ENCODE assay signal across 8 cellular contexts in the genomic region with DNA sequence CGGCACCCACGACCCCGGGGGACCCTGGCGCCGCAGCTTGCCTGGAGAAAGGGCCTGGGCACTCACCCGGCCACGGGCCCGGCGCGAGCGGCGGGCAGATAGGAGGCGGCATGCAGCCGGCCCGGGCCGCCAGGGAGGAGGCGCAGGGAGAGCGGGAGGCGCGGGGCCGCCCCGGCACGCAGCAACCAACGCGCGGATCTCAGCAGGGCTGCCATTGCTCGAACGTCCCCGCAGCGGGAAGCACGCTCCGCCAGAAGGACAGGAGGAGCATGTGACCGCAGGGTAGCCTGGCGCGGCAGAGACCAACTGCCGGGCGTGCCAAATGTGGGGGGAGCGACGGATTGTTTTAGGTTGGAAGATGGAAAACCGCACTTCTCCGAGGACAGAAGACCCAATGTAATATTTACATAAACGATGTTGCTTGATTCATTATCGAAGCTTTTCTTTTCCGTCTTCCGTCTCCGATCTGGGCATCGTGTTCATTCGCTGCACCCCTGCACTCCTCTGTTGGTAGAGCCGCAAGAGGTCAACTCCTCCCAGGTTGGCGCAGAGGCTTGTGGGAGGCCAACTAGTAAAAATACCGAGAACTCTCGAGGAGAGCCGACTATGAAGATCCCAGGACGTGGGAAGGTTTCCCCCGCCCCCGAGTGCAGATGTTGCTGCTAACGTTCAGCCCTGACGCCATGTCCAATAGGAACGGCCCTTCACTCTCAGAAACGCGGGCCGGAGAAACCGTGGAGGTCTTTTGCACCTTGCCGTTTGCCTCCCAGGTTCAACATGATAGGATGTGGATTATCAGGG. TPM values are rescaled to one million over a fixed set of nuclear protein-coding genes. Genes with fewer than 3 reads are reported as not detected.
DNase-seq lines count a peak whose midpoint lies in the region; ATAC-seq and TF ChIP-seq lines count a peak whose summit lies in the region.

A gene (minus strand): TSS at position 257 of the 801 bp plus-strand sequence. CDS start 42 bp downstream, at position 215.

- H3K9me3 Mint-ChIP-seq in activated T-cell treated with anti-CD3 and anti-CD28 coated beads, Interleukin-2, amount 50 U/mL, for 24 hours: no peaks in the 10 kb centered on the region

- peaks cover 52% of the 10 kb centered on the region for H3K36me3 Mint-ChIP-seq in activated T-cell treated with anti-CD3 and anti-CD28 coated beads, Interleukin-2, amount 50 U/mL, for 24 hours (ENCODE audit: low read depth)

- peak within 1 kb of the TSS; percentile 98 for H3K4me3 ChIP-seq in epithelial cell of proximal tubule (ENCODE audit: low read depth, low read length)

- peak; percentile 86 for ATAC-seq in GM21619 (IDR thresholded peaks at IDR 0.05; ENCODE audit: unreplicated experiment)

- in situ Hi-C loops in KBM-7 (cut with MboI; ENCODE audit: low pct_unique_long_range_greater_than_20kb, low sequenced_read_pairs): no loop called here

- H3K27me3 Mint-ChIP-seq in activated T-cell treated with anti-CD3 and anti-CD28 coated beads, Interleukin-2, amount 50 U/mL, for 24 hours: no peaks in the 10 kb centered on the region

- peak within 1 kb of the TSS; percentile 94 for H3K4me3 Mint-ChIP-seq in activated T-cell treated with anti-CD3 and anti-CD28 coated beads, Interleukin-2, amount 50 U/mL, for 24 hours

- peak within 1 kb of the TSS; percentile 100 for H3K27ac Mint-ChIP-seq in activated T-cell treated with anti-CD3 and anti-CD28 coated beads, Interleukin-2, amount 50 U/mL, for 24 hours

- peaks cover 45% of the 10 kb centered on the region for H3K4me1 Mint-ChIP-seq in activated T-cell treated with anti-CD3 and anti-CD28 coated beads, Interleukin-2, amount 50 U/mL, for 24 hours (ENCODE audit: low read depth)

- no peak for TF ChIP-seq CTCF in epithelial cell of proximal tubule (conservative IDR thresholded peaks at IDR 0.05; ENCODE audit: low read depth, low read length)

- peak; percentile 86 for DNase-seq in DMS153 (lab: John Stamatoyannopoulos, UW)
- DNase-seq in KBM-7: peak; percentile 95
- DNase-seq in activated T-cell treated with anti-CD3 and anti-CD28 coated beads, Interleukin-2, amount 50 U/mL, for 24 hours: peak; percentile 88
- peak; percentile 88 for DNase-seq in epithelial cell of proximal tubule (ENCODE audit: low read depth)
- DNase-seq in mucosa of gallbladder (ENCODE audit: low spot score): peak; percentile 95
- DNase-seq in stimulated activated CD8-positive, alpha-beta memory T cell treated with anti-CD3 and anti-CD28 coated beads, Interleukin-4, amount 100 ng/mL, for 4 hours (ENCODE audit: low read depth in 2 of 2, low spot score in 1 of 2): peak; percentile 80 to 84

TF ChIP-seq in PFSK-1, 5 proteins besides CTCF, POLR2A, EP300 and RAD21:
- TF ChIP-seq POLR2AphosphoS5 (IDR thresholded peaks at IDR 0.05; ENCODE audit: low read depth, low read length) (peak; percentile 85), TAF1 (IDR thresholded peaks at IDR 0.05; ENCODE audit: borderline replicate concordance, insufficient read depth, low read length) (peak; percentile 96; the same call in 1 of the 2 replicates), FOXP2 (optimal IDR thresholded peaks at IDR 0.05; ENCODE audit: borderline replicate concordance, extremely low read depth, extremely low read length, insufficient read depth) (peak; percentile 62), SIN3A (IDR thresholded peaks at IDR 0.05; ENCODE audit: borderline replicate concordance, insufficient read depth, low read length) (peak; percentile 74; the same call in 1 of the 2 replicates)
- TF ChIP-seq, protein P1, sequence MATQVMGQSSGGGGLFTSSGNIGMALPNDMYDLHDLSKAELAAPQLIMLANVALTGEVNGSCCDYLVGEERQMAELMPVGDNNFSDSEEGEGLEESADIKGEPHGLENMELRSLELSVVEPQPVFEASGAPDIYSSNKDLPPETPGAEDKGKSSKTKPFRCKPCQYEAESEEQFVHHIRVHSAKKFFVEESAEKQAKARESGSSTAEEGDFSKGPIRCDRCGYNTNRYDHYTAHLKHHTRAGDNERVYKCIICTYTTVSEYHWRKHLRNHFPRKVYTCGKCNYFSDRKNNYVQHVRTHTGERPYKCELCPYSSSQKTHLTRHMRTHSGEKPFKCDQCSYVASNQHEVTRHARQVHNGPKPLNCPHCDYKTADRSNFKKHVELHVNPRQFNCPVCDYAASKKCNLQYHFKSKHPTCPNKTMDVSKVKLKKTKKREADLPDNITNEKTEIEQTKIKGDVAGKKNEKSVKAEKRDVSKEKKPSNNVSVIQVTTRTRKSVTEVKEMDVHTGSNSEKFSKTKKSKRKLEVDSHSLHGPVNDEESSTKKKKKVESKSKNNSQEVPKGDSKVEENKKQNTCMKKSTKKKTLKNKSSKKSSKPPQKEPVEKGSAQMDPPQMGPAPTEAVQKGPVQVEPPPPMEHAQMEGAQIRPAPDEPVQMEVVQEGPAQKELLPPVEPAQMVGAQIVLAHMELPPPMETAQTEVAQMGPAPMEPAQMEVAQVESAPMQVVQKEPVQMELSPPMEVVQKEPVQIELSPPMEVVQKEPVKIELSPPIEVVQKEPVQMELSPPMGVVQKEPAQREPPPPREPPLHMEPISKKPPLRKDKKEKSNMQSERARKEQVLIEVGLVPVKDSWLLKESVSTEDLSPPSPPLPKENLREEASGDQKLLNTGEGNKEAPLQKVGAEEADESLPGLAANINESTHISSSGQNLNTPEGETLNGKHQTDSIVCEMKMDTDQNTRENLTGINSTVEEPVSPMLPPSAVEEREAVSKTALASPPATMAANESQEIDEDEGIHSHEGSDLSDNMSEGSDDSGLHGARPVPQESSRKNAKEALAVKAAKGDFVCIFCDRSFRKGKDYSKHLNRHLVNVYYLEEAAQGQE (IDR thresholded peaks at IDR 0.05; ENCODE audit: insufficient read depth in 1 of 2, low read depth in 2 of 2, low read length in 2 of 2): 0 out of 4 replicates have a peak, but pooled peaks of 1 of the 2 experiments have one; percentile 22
TF ChIP-seq in PFSK-1: peak in this region for 5.

RNA-seq across cellular contexts. Expression of the gene that starts here (rescaled TPM):
- polyA plus RNA-seq in PFSK-1 (2012; ENCODE audit: insufficient read length, low read depth): 118 TPM
- total RNA-seq in epithelial cell of proximal tubule (57.5 and 64.4 TPM in 2 replicates), mucosa of gallbladder (60.7 TPM)

Comparison
In these comparisons a context has a peak if more than half of its experiments do, and no peak if none do; other contexts are left out.
1. Peak in every context shown above with its lines: DNase-seq, ATAC-seq and H3K4me3 ChIP-seq.